21 cellular contexts compared by ENCODE assay signal in genomic region chr11:69499216-69499945, GRCh38. TPM values are rescaled to one million over a fixed set of nuclear protein-coding genes. Genes with fewer than 3 reads are reported as not detected.
DNase-seq lines count a peak whose midpoint lies in the region; ATAC-seq, FAIRE-seq and TF ChIP-seq lines count a peak whose summit lies in the region.
"Had no signal": no experiment of that assay in that cellular context is flagged by ENCODE, and none has a peak within 500 bp of the region (broad histone marks: within the 10 kb centered on the region; RNA-seq: fewer than 3 reads in every experiment).

No MANE protein-coding gene starts in this region.

- H2BK120ac ChIP-seq in neuronal stem cell (ENCODE audit: low read depth, low read length), result peak overlapping the region; percentile 95

- H3K27me3 ChIP-seq in K562 (ENCODE audit: control insufficient read depth in 2 of 2, insufficient read depth in 2 of 2, low read length in 2 of 2) (peaks cover 28 to 83% of the 10 kb centered on the region in 2 experiments), neuronal stem cell (ENCODE audit: control insufficient read depth in 3 of 3, insufficient read depth in 3 of 3, low read depth in 1 of 3, low read length in 3 of 3) (peaks cover 0 to 3% (median 0%) of the 10 kb centered on the region in 3 experiments)
- H3K27me3 ChIP-seq: upper lobe of left lung had no signal

- H3K9me3 ChIP-seq in K562 (replicated peaks; ENCODE audit: control insufficient read depth, insufficient read depth, low read depth, low read length) (no peaks in the 10 kb centered on the region), neuronal stem cell (replicated peaks in 1 of 2; ENCODE audit: control insufficient read depth in 2 of 2, insufficient read depth in 1 of 2, low read depth in 1 of 2, low read length in 2 of 2) (peaks cover 0 to 2% of the 10 kb centered on the region in 2 donors)
- H3K9me3 ChIP-seq: psoas muscle, upper lobe of left lung had no signal

- peaks cover 7% of the 10 kb centered on the region; the same call in 1 of the 2 replicates for H4K20me1 ChIP-seq in K562 (replicated peaks; ENCODE audit: control insufficient read depth, insufficient read depth, low read length)

- H3K79me2 ChIP-seq in K562 (ENCODE audit: control insufficient read depth, insufficient read depth, low read length), result no peaks in the 10 kb centered on the region

- H3K4ac ChIP-seq in neuronal stem cell (ENCODE audit: low read length), result peak overlapping the region; percentile 78

- TF ChIP-seq EP300 in K562 (IDR thresholded peaks at IDR 0.05; ENCODE audit: low read length), result no peak

- POLR2A ChIA-PET in K562 (lab: Yijun Ruan, JAX), result no interaction called here

- H3K4me2 ChIP-seq in K562 (ENCODE audit: insufficient read depth, low read length), result no peak overlapping the region
- H3K4me2 ChIP-seq in neuronal stem cell (ENCODE audit: insufficient read depth, low read length, poor library complexity, severe bottlenecking), result no peak overlapping the region
- H3K4me2 ChIP-seq: smooth muscle cell had no signal

- peak overlapping the region; percentile 75 for H3K14ac ChIP-seq in neuronal stem cell (ENCODE audit: low read length)

- H3K27ac ChIP-seq in K562 (ENCODE audit: extremely low read depth, low read depth, low read length), result no peak overlapping the region
- H3K27ac ChIP-seq in neuronal stem cell (replicated peaks; ENCODE audit: low read length), result no peak overlapping the region
- H3K27ac ChIP-seq: psoas muscle, upper lobe of left lung had no signal

- no peak overlapping the region for H4K8ac ChIP-seq in neuronal stem cell (ENCODE audit: low read depth, low read length)

- no peaks in the 10 kb centered on the region for H3K79me1 ChIP-seq in neuronal stem cell (ENCODE audit: low read depth, low read length)

- CTCF ChIA-PET in K562 (lab: Yijun Ruan, JAX; ENCODE audit: low intra/inter-chr PET ratio), result no interaction called here

- 12% methylated on average over 14 of the region's 14 CpGs for WGBS in K562 (ENCODE audit: insufficient coverage, low coverage, missing lambda C conversion rate)
- no CpG with 5 or more reads among the region's 14 CpGs for WGBS in neuronal stem cell (ENCODE audit: extremely low coverage in 2 of 2, insufficient read length in 2 of 2, insufficient replicate concordance in 1 of 2), 2 donors

- no peak for FAIRE-seq in K562 (lab: Jason Lieb, UNC)
- FAIRE-seq: colon had no signal

- intact Hi-C loops in K562 (cut with micrococcal nuclease), result no loop called here

- H3K4me1 ChIP-seq in K562 (replicated peaks in 1 of 2; ENCODE audit: control insufficient read depth in 2 of 2, insufficient read depth in 2 of 2, low read length in 2 of 2) (peaks cover 0 to 8% of the 10 kb centered on the region in 2 experiments; a peak in 2 of 5 replicates), neuronal stem cell (ENCODE audit: control insufficient read depth in 2 of 2, insufficient read depth in 1 of 2, low read depth in 1 of 2, low read length in 2 of 2) (peaks cover 8 to 26% of the 10 kb centered on the region in 2 donors)

- H3K9ac ChIP-seq in K562 (ENCODE audit: insufficient read depth in 1 of 2, low read depth in 2 of 2, low read length in 2 of 2) (no peak overlapping the region), neuronal stem cell (ENCODE audit: low read depth, low read length, poor library complexity) (no peak overlapping the region)

- H3K23ac ChIP-seq in neuronal stem cell (ENCODE audit: low read depth, low read length, poor library complexity), result no peak overlapping the region

- TF ChIP-seq RAD21 in K562 (CRISPR knock-in tag; conservative IDR thresholded peaks at IDR 0.05 in 1 of 2, IDR thresholded peaks at IDR 0.05 in 1 of 2), result no peak

- H3K36me3 ChIP-seq in K562 (ENCODE audit: control insufficient read depth, insufficient read depth, low read length), result no peaks in the 10 kb centered on the region
- no peaks in the 10 kb centered on the region for H3K36me3 ChIP-seq in neuronal stem cell (replicated peaks in 1 of 2; ENCODE audit: control insufficient read depth in 2 of 2, insufficient read depth in 2 of 2, low read length in 2 of 2)
- H3K36me3 ChIP-seq: upper lobe of left lung had no signal

- H3K4me3 ChIP-seq in K562 (no peak overlapping the region), neuronal stem cell (ENCODE audit: low read length in 2 of 2) (no peak overlapping the region)
- H3K4me3 ChIP-seq: psoas muscle, smooth muscle cell, upper lobe of left lung had no signal

- no peaks in the 10 kb centered on the region for H3K9me1 ChIP-seq in K562 (ENCODE audit: control insufficient read depth, insufficient read depth, low read length)

- no peak overlapping the region for H4K91ac ChIP-seq in neuronal stem cell (ENCODE audit: low read depth, low read length, poor library complexity)

- H2BK15ac ChIP-seq in neuronal stem cell (ENCODE audit: low read length), result peak overlapping the region; percentile 23

- TF ChIP-seq CTCF in K562 (IDR thresholded peaks at IDR 0.05 in 2 of 3, conservative IDR thresholded peaks at IDR 0.05 in 1 of 3; ENCODE audit: insufficient read depth in 2 of 3, low read depth in 1 of 3, low read length in 3 of 3), result no peak

- no peak for TF ChIP-seq POLR2A in K562 (conservative IDR thresholded peaks at IDR 0.05)

- peak overlapping the region; percentile 1 for H2BK12ac ChIP-seq in neuronal stem cell (ENCODE audit: low read length)

- H2BK5ac ChIP-seq in neuronal stem cell (ENCODE audit: low read length), result peak overlapping the region; percentile 49

- H2AFZ ChIP-seq in K562 (ENCODE audit: low read depth, low read length) (no peak overlapping the region), neuronal stem cell (ENCODE audit: low read length) (no peak overlapping the region)

- peak overlapping the region; percentile 94 for H2AK5ac ChIP-seq in neuronal stem cell (ENCODE audit: low read depth, low read length)

- peak overlapping the region; percentile 90 for H3K18ac ChIP-seq in neuronal stem cell (ENCODE audit: low read length)

- DNase-seq in EL (peak; percentile 17), MV-4-11 (lab: John Stamatoyannopoulos, UW) (peak; percentile 12), K562 (ENCODE audit: extremely low read depth in 1 of 4, low spot score in 3 of 4) (no peak), neuronal stem cell (ENCODE audit: low spot score) (no peak), NCI-H2196 (lab: John Stamatoyannopoulos, UW; ENCODE audit: unreplicated experiment) (no peak)
- DNase-seq: activated CD4-positive, alpha-beta T cell treated with anti-CD3 and anti-CD28 coated beads for 48 hours; COR-L47; left cardiac atrium; NCI-H226; NCI-H774; PC-3; stimulated activated CD4-positive, alpha-beta T cell treated with anti-CD3 and anti-CD28 coated beads, Interleukin-4, amount 100 ng/mL, for 24 hours had no signal

- in situ Hi-C loops in K562 (cut with MboI), result no loop called here

- BruUV-seq in K562 (replicated peaks; lab: Mats Ljungman, UMichigan), result no TSS peak

- ATAC-seq in K562 (peak; percentile 69), GM21515 (IDR thresholded peaks at IDR 0.05; ENCODE audit: unreplicated experiment) (no peak)
- ATAC-seq in activated CD4-positive, CD25-positive, alpha-beta regulatory T cell treated with anti-CD3 and anti-CD28 coated beads, Interleukin-2, amount 50 U/mL, for 24 hours, result no peak
- ATAC-seq: left cardiac atrium, PC-3, psoas muscle had no signal

TF ChIP-seq in K562, 482 proteins besides CTCF, POLR2A, EP300 and RAD21 (continues in another document):
- TF ChIP-seq RBM14 (IDR thresholded peaks at IDR 0.05; ENCODE audit: borderline replicate concordance, insufficient read depth, low read depth, low read length), result no peak
- TF ChIP-seq USF1 (CRISPR knock-in tag; IDR thresholded peaks at IDR 0.05), result peak; percentile 71
- peak in 1 of 2 experiments; percentile 9 for TF ChIP-seq E2F6 (IDR thresholded peaks at IDR 0.05; ENCODE audit: borderline replicate concordance in 1 of 2, extremely low read depth in 1 of 2, insufficient read depth in 1 of 2, insufficient read length in 1 of 2, low read depth in 1 of 2, low read length in 1 of 2, poor library complexity in 1 of 2, severe bottlenecking in 1 of 2)
- TF ChIP-seq E2F5 (CRISPR knock-in tag; IDR thresholded peaks at IDR 0.05), result no peak

RNA-seq across cellular contexts. Expression of gene LINC01488, which starts 17.9 kb away (rescaled TPM):
- not detected in 2 replicates for total RNA-seq in K562 (2011; cell fraction: chromatin; rRNA removed; ENCODE audit: low replicate concordance)
- not detected in 2 replicates for total RNA-seq in K562 (2011; cell fraction: nucleolus; rRNA removed)
- not detected in 2 replicates for total RNA-seq in K562 (2011; cell fraction: nucleoplasm; rRNA removed)
- not detected in 2 replicates for total RNA-seq in K562 (2014; rRNA removed)
- total RNA-seq in K562 (2014; rRNA removed; fragmentation: Illumina TruSeq; extraction: Trizol), result not detected in 2 replicates
- total RNA-seq in K562 (2015; rRNA removed; fragmentation: Illumina TruSeq; extraction: Trizol), result not detected in 2 replicates
- total RNA-seq in K562 (2021), result not detected in 2 replicates
- polyA plus RNA-seq in K562 (2011; rRNA removed), result not detected in 2 replicates
- polyA plus RNA-seq in K562 (2011; cell fraction: cytosol; rRNA removed), result not detected in 2 replicates
- not detected in 2 replicates for polyA plus RNA-seq in K562 (2011; cell fraction: nucleus; rRNA removed)
- not detected in 2 replicates for polyA plus RNA-seq in K562 (2012)
- polyA plus RNA-seq in K562 (2014; fragmentation: Illumina TruSeq; extraction: Trizol), result not detected in 2 replicates
- not detected for polyA plus RNA-seq in K562 (2014; fragmentation: Nextera tagmentation; extraction: Ambion mirVana)
- not detected in 2 replicates for polyA plus RNA-seq in K562 (2014; rRNA removed)
- polyA minus RNA-seq in K562 (2011; rRNA and poly(A)+ RNA removed), result not detected in 2 replicates
- not detected in 2 replicates for polyA minus RNA-seq in K562 (2011; cell fraction: cytosol; rRNA and poly(A)+ RNA removed)
- not detected in 2 replicates for polyA minus RNA-seq in K562 (2011; cell fraction: nucleus; rRNA and poly(A)+ RNA removed)
- 0.06 TPM for polyA plus RNA-seq in neuronal stem cell (2013, experiment 1 of 2)
- 0.01 TPM for polyA plus RNA-seq in neuronal stem cell (2013, experiment 2 of 2)
- total RNA-seq: glomerular endothelial cell, MCF 10A, PC-3, psoas muscle, smooth muscle cell, upper lobe of left lung had no signal
- polyA plus RNA-seq: neural cell, smooth muscle cell had no signal

Comparison
In these comparisons a context has a peak if more than half of its experiments do, and no peak if none do; other contexts are left out.
1. DNase-seq: peak in EL (single experiment) and MV-4-11 (single experiment); none in K562 (0 of 4), neuronal stem cell (single experiment) and NCI-H2196 (single experiment).